ENCODE assay signal across 11 cellular contexts in genomic region chr12:45674583-45674982, GRCh38. TPM values are rescaled to one million over a fixed set of nuclear protein-coding genes. Genes with fewer than 3 reads are reported as not detected.
DNase-seq lines count a peak whose midpoint lies in the region; ATAC-seq and TF ChIP-seq lines count a peak whose summit lies in the region.
"Had no signal": no experiment of that assay in that cellular context is flagged by ENCODE, and none has a peak within 500 bp of the region (broad histone marks: within the 10 kb centered on the region; RNA-seq: fewer than 3 reads in every experiment).

No MANE protein-coding gene starts in this region.

- no peaks in the 10 kb centered on the region for H3K9me3 Mint-ChIP-seq in activated CD4-positive, alpha-beta T cell treated with anti-CD3 and anti-CD28 coated beads for 36 hours (ENCODE audit: low read depth)
- H3K9me3 Mint-ChIP-seq: activated naive CD4-positive, alpha-beta T cell treated with anti-CD3 and anti-CD28 coated beads, Interleukin-2, amount 10 ng/mL, durations not matched to agents 7 days and 5 days had no signal

- intact Hi-C loops in esophagus muscularis mucosa (cut with DNase I) = no loop called here
- intact Hi-C loops in transverse colon (cut with DNase I; ENCODE audit: low total_unique reads) = no loop called here
- intact Hi-C loops in activated CD4-positive, alpha-beta T cell treated with anti-CD3 and anti-CD28 coated beads for 36 hours (cut with DNase I, micrococcal nuclease) = no loop called here

- H3K36me3 ChIP-seq in esophagus muscularis mucosa = no peaks in the 10 kb centered on the region
- no peaks in the 10 kb centered on the region for H3K36me3 ChIP-seq in transverse colon

- no peak overlapping the region for H3K4me3 Mint-ChIP-seq in activated CD4-positive, alpha-beta T cell treated with anti-CD3 and anti-CD28 coated beads for 36 hours
- H3K4me3 Mint-ChIP-seq: activated naive CD4-positive, alpha-beta T cell treated with anti-CD3 and anti-CD28 coated beads, Interleukin-2, amount 10 ng/mL, durations not matched to agents 7 days and 5 days had no signal

- TF ChIP-seq EP300 in esophagus muscularis mucosa (IDR thresholded peaks at IDR 0.05) = no peak
- TF ChIP-seq EP300 in transverse colon (IDR thresholded peaks at IDR 0.05; ENCODE audit: low read depth) = no peak

- H3K9me3 ChIP-seq in esophagus muscularis mucosa = no peaks in the 10 kb centered on the region
- H3K9me3 ChIP-seq in transverse colon = no peaks in the 10 kb centered on the region

- peaks cover 6 to 36% (median 29%) of the 10 kb centered on the region in 4 donors for H3K4me1 ChIP-seq in esophagus muscularis mucosa
- H3K4me1 ChIP-seq in transverse colon = peaks cover 0 to 3% (median 1%) of the 10 kb centered on the region in 4 donors

- in situ Hi-C loops in transverse colon (cut with MboI; ENCODE audit: low pct_ligation_motif_present in 1 of 4, low pct_unique_long_range_greater_than_20kb in 1 of 4, low sequenced_read_pairs in 3 of 4) = no loop called here

- POLR2A ChIA-PET in activated CD4-positive, alpha-beta T cell treated with anti-CD3 and anti-CD28 coated beads for 36 hours (lab: Charles Lee) = no interaction called here

- ATAC-seq in activated CD4-positive, alpha-beta T cell treated with anti-CD3 and anti-CD28 coated beads for 36 hours = no peak
- no peak for ATAC-seq in GM21723 (IDR thresholded peaks at IDR 0.05; ENCODE audit: unreplicated experiment)
- no peak for ATAC-seq in HG03520 (IDR thresholded peaks at IDR 0.05; ENCODE audit: unreplicated experiment)

- no peak for TF ChIP-seq POLR2A in esophagus muscularis mucosa (IDR thresholded peaks at IDR 0.05; ENCODE audit: low read depth)
- TF ChIP-seq POLR2A in transverse colon (IDR thresholded peaks at IDR 0.05) = no peak

- TF ChIP-seq CTCF in esophagus muscularis mucosa (IDR thresholded peaks at IDR 0.05) = no peak
- no peak for TF ChIP-seq CTCF in transverse colon (IDR thresholded peaks at IDR 0.05)

- H3K4me1 Mint-ChIP-seq in activated CD4-positive, alpha-beta T cell treated with anti-CD3 and anti-CD28 coated beads for 36 hours = peaks cover 11% of the 10 kb centered on the region

- no peak overlapping the region for H3K27ac Mint-ChIP-seq in activated CD4-positive, alpha-beta T cell treated with anti-CD3 and anti-CD28 coated beads for 36 hours
- H3K27ac Mint-ChIP-seq: activated naive CD4-positive, alpha-beta T cell treated with anti-CD3 and anti-CD28 coated beads, Interleukin-2, amount 10 ng/mL, durations not matched to agents 7 days and 5 days had no signal

- DNase-seq in EL = peak; percentile 94
- DNase-seq in NCI-H2196 (lab: John Stamatoyannopoulos, UW; ENCODE audit: unreplicated experiment) = peak; percentile 41
- no peak for DNase-seq in esophagus muscularis mucosa (ENCODE audit: extremely low spot score)
- DNase-seq in renal cortical epithelial cell (ENCODE audit: low read depth) = peak; percentile 25
- DNase-seq in transverse colon = no peak
- no peak for DNase-seq in activated CD4-positive, alpha-beta T cell treated with anti-CD3 and anti-CD28 coated beads for 36 hours
- DNase-seq: activated naive CD4-positive, alpha-beta T cell treated with anti-CD3 and anti-CD28 coated beads, Interleukin-2, amount 10 ng/mL, durations not matched to agents 7 days and 5 days; substantia nigra; T-helper 9 cell had no signal

- CTCF ChIA-PET in activated CD4-positive, alpha-beta T cell treated with anti-CD3 and anti-CD28 coated beads for 36 hours (lab: Charles Lee) = interaction anchor here (1.2 kb wide), 1 partner anchor 292 kb away, joined by 3 read pairs; no protein-coding TSS in a partner anchor

- no peaks in the 10 kb centered on the region for H3K27me3 Mint-ChIP-seq in activated CD4-positive, alpha-beta T cell treated with anti-CD3 and anti-CD28 coated beads for 36 hours

- H3K4me3 ChIP-seq in esophagus muscularis mucosa (no peak overlapping the region), transverse colon (no peak overlapping the region)

- no peaks in the 10 kb centered on the region for H3K36me3 Mint-ChIP-seq in activated CD4-positive, alpha-beta T cell treated with anti-CD3 and anti-CD28 coated beads for 36 hours (ENCODE audit: low read depth)

- H3K27me3 ChIP-seq in esophagus muscularis mucosa = no peaks in the 10 kb centered on the region
- H3K27me3 ChIP-seq in transverse colon = no peaks in the 10 kb centered on the region

- H3K27ac ChIP-seq in esophagus muscularis mucosa (replicated peaks in 1 of 4) (peak overlapping the region in 3 of 4 donors; percentile 21 to 36 (median 22)), transverse colon (peak overlapping the region in 1 of 4 donors; percentile 29)

- WGBS in esophagus muscularis mucosa = 27% methylated on average over 5 of the region's 5 CpGs
- WGBS in transverse colon (ENCODE audit: low coverage in 1 of 2), 2 donors = 44 to 53% methylated on average over 5 of the region's 5 CpGs

RNA-seq across cellular contexts. Expression of gene ARID2, which starts 54.9 kb away (rescaled TPM):
- total RNA-seq in esophagus muscularis mucosa (10 to 100 TPM; 24.0 to 45.3 (median 33.0) TPM), renal cortical epithelial cell (11.1 and 41.8 TPM in 2 replicates), transverse colon (10 to 100 TPM; 22.9 to 39.9 (median 33.8) TPM)
- total RNA-seq in activated CD4-positive, alpha-beta T cell treated with anti-CD3 and anti-CD28 coated beads for 36 hours = 10 to 100 TPM; 24.2 to 28.2 TPM

Comparison
In these comparisons a context has a peak if more than half of its experiments do, and no peak if none do; other contexts are left out.
1. DNase-seq: peak in EL (single experiment), NCI-H2196 (single experiment) and renal cortical epithelial cell (single experiment); none in esophagus muscularis mucosa (single experiment), transverse colon (single experiment) and activated CD4-positive, alpha-beta T cell treated with anti-CD3 and anti-CD28 coated beads for 36 hours (single experiment).